13 cellular contexts compared by ENCODE assay signal in genomic region chr14:69044965-69045555, GRCh38.
DNase-seq lines count a peak whose midpoint lies in the region; ATAC-seq, FAIRE-seq and TF ChIP-seq lines count a peak whose summit lies in the region.
"Had no signal": no experiment of that assay in that cellular context is flagged by ENCODE, and none has a peak within 500 bp of the region (broad histone marks: within the 10 kb centered on the region; RNA-seq: fewer than 3 reads in every experiment).

No MANE protein-coding gene starts in this region.

- CTCF ChIA-PET in H1 (lab: Charles Lee; ENCODE audit: partially characterized antibody) = interaction anchor here (0.6 to 4.9 kb wide), 9 partner anchors 8 to 1921 kb away, joined by 3 to 17 read pairs (median 3); no protein-coding TSS in a partner anchor
- CTCF ChIA-PET in activated CD4-positive, alpha-beta memory T cell treated with anti-CD3 and anti-CD28 coated beads, Interleukin-2, amount 10 ng/mL, durations not matched to agents 7 days and 5 days (lab: Charles Lee) = no interaction called here

- WGBS in H1 (ENCODE audit: extremely low coverage in 1 of 2, insufficient coverage in 1 of 2, insufficient read length in 1 of 2, insufficient replicate concordance in 2 of 2, low coverage in 1 of 2, low lambda C conversion rate in 2 of 2, missing lambda C conversion rate in 1 of 2), 2 experiments = 91% methylated on average over 6 of the region's 6 CpGs; no CpG with 5 or more reads in 1 of the 2 experiments
- WGBS in suprapubic skin = 68% methylated on average over 5 of the region's 6 CpGs

- no peak overlapping the region for H4K5ac ChIP-seq in H1 (ENCODE audit: insufficient read length, low read depth, low read length)

- no peak overlapping the region for H3K56ac ChIP-seq in H1 (replicated peaks; ENCODE audit: insufficient read length, low read depth, low read length)

- peaks cover 33% of the 10 kb centered on the region for H3K27me3 Mint-ChIP-seq in activated CD4-positive, alpha-beta memory T cell treated with anti-CD3 and anti-CD28 coated beads, Interleukin-2, amount 10 ng/mL, durations not matched to agents 7 days and 5 days

- H3K14ac ChIP-seq in H1 (ENCODE audit: insufficient read length) = no peak overlapping the region

- H3K9ac ChIP-seq in H1 (replicated peaks in 1 of 4; ENCODE audit: extremely low read depth in 1 of 4, low read depth in 3 of 4, low read length in 3 of 4) = no peak overlapping the region; a peak in 2 of 7 replicates

- TF ChIP-seq POLR2A in H1 (IDR thresholded peaks at IDR 0.05; ENCODE audit: control extremely low read depth in 1 of 2, low read depth in 2 of 2, low read length in 2 of 2) (no peak), suprapubic skin (IDR thresholded peaks at IDR 0.05) (no peak)

- 0 out of 2 replicates have a peak overlapping the region, but pooled peaks have one; percentile 57 for H2BK20ac ChIP-seq in H1 (ENCODE audit: low read length)

- peaks cover 13 to 33% (median 18%) of the 10 kb centered on the region in 4 experiments for H3K4me1 ChIP-seq in H1 (replicated peaks in 1 of 4; ENCODE audit: control insufficient read depth in 3 of 4, insufficient read depth in 4 of 4, low read length in 3 of 4)
- H3K4me1 ChIP-seq in lower lobe of right lung = peaks cover 74% of the 10 kb centered on the region
- peaks cover 72% of the 10 kb centered on the region for H3K4me1 ChIP-seq in suprapubic skin

- H2BK120ac ChIP-seq in H1 (replicated peaks; ENCODE audit: low read depth, low read length) = peak overlapping the region; percentile 2

- no peak for FAIRE-seq in H1 (lab: Jason Lieb, UNC)
- FAIRE-seq: pancreas had no signal

- H2AK5ac ChIP-seq in H1 (ENCODE audit: low read depth, low read length) = peak overlapping the region; percentile 43; the same call in 1 of the 2 replicates

- H3K36me3 ChIP-seq in H1 (ENCODE audit: control insufficient read depth in 2 of 4, insufficient read depth in 4 of 4, low read length in 3 of 4) (no peaks in the 10 kb centered on the region), lower lobe of right lung (no peaks in the 10 kb centered on the region), suprapubic skin (no peaks in the 10 kb centered on the region)
- H3K36me3 ChIP-seq: pancreas had no signal

- H3K4me3 ChIP-seq in H1 (ENCODE audit: extremely low read depth in 1 of 4, insufficient read depth in 2 of 4, low read depth in 3 of 4, low read length in 4 of 4) (no peak overlapping the region), lower lobe of right lung (no peak overlapping the region), suprapubic skin (no peak overlapping the region)
- H3K4me3 ChIP-seq: pancreas had no signal

- H3K79me2 ChIP-seq in H1 (ENCODE audit: control insufficient read depth in 1 of 2, insufficient read depth in 2 of 2, low read length in 2 of 2) = no peaks in the 10 kb centered on the region

- no peaks in the 10 kb centered on the region for H3K79me1 ChIP-seq in H1 (ENCODE audit: low read depth, low read length)

- no peak for TF ChIP-seq EP300 in H1 (IDR thresholded peaks at IDR 0.05; ENCODE audit: borderline replicate concordance in 1 of 2, low read depth in 2 of 2, low read length in 2 of 2)
- no peak for TF ChIP-seq EP300 in suprapubic skin (IDR thresholded peaks at IDR 0.05)

- H3K9me3 ChIP-seq in H1 (ENCODE audit: insufficient read depth in 2 of 2, low read depth in 1 of 2, low read length in 1 of 2) = no peaks in the 10 kb centered on the region
- H3K9me3 ChIP-seq in lower lobe of right lung = no peaks in the 10 kb centered on the region
- H3K9me3 ChIP-seq in suprapubic skin = no peaks in the 10 kb centered on the region
- H3K9me3 ChIP-seq: pancreas had no signal

- H4K8ac ChIP-seq in H1 (ENCODE audit: extremely low read depth, insufficient read depth, low read length) = no peak overlapping the region

- no peaks in the 10 kb centered on the region for H3K4me1 Mint-ChIP-seq in activated CD4-positive, alpha-beta memory T cell treated with anti-CD3 and anti-CD28 coated beads, Interleukin-2, amount 10 ng/mL, durations not matched to agents 7 days and 5 days
- H3K4me1 Mint-ChIP-seq: activated B cell treated with CpG ODN at 0.5 μM for 24 hours had no signal

- peak overlapping the region; percentile 49 for H4K91ac ChIP-seq in H1 (replicated peaks; ENCODE audit: insufficient read length, low read length)

- no peak overlapping the region for H3K23ac ChIP-seq in H1 (ENCODE audit: insufficient read length)

- no peak overlapping the region; the same call in 1 of the 2 replicates for H2BK15ac ChIP-seq in H1 (ENCODE audit: low read length)

- no peaks in the 10 kb centered on the region for H3K23me2 ChIP-seq in H1 (ENCODE audit: low read depth, low read length)

- TF ChIP-seq CTCF in H1 (IDR thresholded peaks at IDR 0.05; ENCODE audit: control extremely low read depth in 1 of 3, insufficient read depth in 1 of 3, low read depth in 1 of 3, low read length in 3 of 3) (no peak), lower lobe of right lung (IDR thresholded peaks at IDR 0.05) (no peak), suprapubic skin (IDR thresholded peaks at IDR 0.05) (no peak)

- no peak overlapping the region for H3K4me3 Mint-ChIP-seq in activated CD4-positive, alpha-beta memory T cell treated with anti-CD3 and anti-CD28 coated beads, Interleukin-2, amount 10 ng/mL, durations not matched to agents 7 days and 5 days
- H3K4me3 Mint-ChIP-seq: activated B cell treated with CpG ODN at 0.5 μM for 24 hours had no signal

- no peaks in the 10 kb centered on the region for H3K36me3 Mint-ChIP-seq in activated CD4-positive, alpha-beta memory T cell treated with anti-CD3 and anti-CD28 coated beads, Interleukin-2, amount 10 ng/mL, durations not matched to agents 7 days and 5 days (ENCODE audit: low read depth)

- no peaks in the 10 kb centered on the region for H4K20me1 ChIP-seq in H1 (replicated peaks in 1 of 2; ENCODE audit: control insufficient read depth in 1 of 2, insufficient read depth in 2 of 2, low read length in 2 of 2)

- H2BK5ac ChIP-seq in H1 (ENCODE audit: low read depth, low read length) = 0 out of 2 replicates have a peak overlapping the region, but pooled peaks have one; percentile 6

- ATAC-seq in lower lobe of right lung = no peak

- POLR2A ChIA-PET in H1 (lab: Charles Lee; ENCODE audit: partially characterized antibody) = interaction anchor here (1.4 to 1.7 kb wide), 4 partner anchors 8 to 69 kb away, joined by 3 to 5 read pairs (median 4); no protein-coding TSS in a partner anchor
- POLR2A ChIA-PET in activated CD4-positive, alpha-beta memory T cell treated with anti-CD3 and anti-CD28 coated beads, Interleukin-2, amount 10 ng/mL, durations not matched to agents 7 days and 5 days (lab: Charles Lee) = no interaction called here

- no peaks in the 10 kb centered on the region for H3K9me3 Mint-ChIP-seq in activated CD4-positive, alpha-beta memory T cell treated with anti-CD3 and anti-CD28 coated beads, Interleukin-2, amount 10 ng/mL, durations not matched to agents 7 days and 5 days
- H3K9me3 Mint-ChIP-seq: activated B cell treated with CpG ODN at 0.5 μM for 24 hours had no signal

- no peak overlapping the region for H3K27ac Mint-ChIP-seq in activated CD4-positive, alpha-beta memory T cell treated with anti-CD3 and anti-CD28 coated beads, Interleukin-2, amount 10 ng/mL, durations not matched to agents 7 days and 5 days
- H3K27ac Mint-ChIP-seq: activated B cell treated with CpG ODN at 0.5 μM for 24 hours had no signal

- H3K27me3 ChIP-seq in H1 (replicated peaks in 1 of 4; ENCODE audit: control insufficient read depth in 3 of 4, extremely low read depth in 1 of 4, insufficient read depth in 3 of 4, low read length in 3 of 4) (no peaks in the 10 kb centered on the region; a peak in 1 of 7 replicates), lower lobe of right lung (ENCODE audit: low read depth) (no peaks in the 10 kb centered on the region), suprapubic skin (no peaks in the 10 kb centered on the region)
- H3K27me3 ChIP-seq: pancreas had no signal

- DNase-seq in NCI-H446 treated with DMSO at 0.1 percent for 48 hours (lab: John Stamatoyannopoulos, UW) (peak; percentile 73), H1 (ENCODE audit: low read depth in 1 of 2, low spot score in 2 of 2) (no peak), lower lobe of right lung (no peak), suprapubic skin (ENCODE audit: low spot score in 2 of 2) (no peak), activated T-cell treated with anti-CD3 and anti-CD28 coated beads for 4 hours (no peak), NCI-H1417 (lab: John Stamatoyannopoulos, UW) (no peak)
- no peak for DNase-seq in activated CD4-positive, alpha-beta memory T cell treated with anti-CD3 and anti-CD28 coated beads, Interleukin-2, amount 10 ng/mL, durations not matched to agents 7 days and 5 days
- no peak for DNase-seq in activated CD4-positive, CD25-positive, alpha-beta regulatory T cell (lab: John Stamatoyannopoulos, UW)
- DNase-seq: activated B cell treated with CpG ODN at 0.5 μM for 24 hours; activated naive CD4-positive, alpha-beta T cell treated with anti-CD3 and anti-CD28 coated beads, Interleukin-2, amount 50 U/mL, for 16 hours; DMS79 treated with DMSO at 0.1 percent for 48 hours; KBM-7; pancreas had no signal

- H3K4ac ChIP-seq in H1 (replicated peaks; ENCODE audit: insufficient read length, low read depth, low read length) = peak overlapping the region; percentile 1

- H2AFZ ChIP-seq in H1 (ENCODE audit: low read length) = no peak overlapping the region

- no peak for TF ChIP-seq RAD21 in H1 (IDR thresholded peaks at IDR 0.05 in 1 of 2, conservative IDR thresholded peaks at IDR 0.05 in 1 of 2; ENCODE audit: low read depth in 2 of 2, low read length in 2 of 2)

- peak overlapping the region; percentile 45 for H2BK12ac ChIP-seq in H1 (ENCODE audit: low read depth, low read length)

- no peak overlapping the region for H3K27ac ChIP-seq in H1 (ENCODE audit: low read depth, low read length)
- peak overlapping the region; percentile 51 for H3K27ac ChIP-seq in lower lobe of right lung
- peak overlapping the region; percentile 86 for H3K27ac ChIP-seq in suprapubic skin

- intact Hi-C loops in lower lobe of right lung (cut with DNase I) = no loop called here

- peak overlapping the region; percentile 15 to 30; a peak in 2 of 4 replicates for H3K4me2 ChIP-seq in H1 (ENCODE audit: insufficient read depth in 1 of 2, low read depth in 2 of 2, low read length in 2 of 2)

- no peak overlapping the region; the same call in 1 of the 2 replicates for H3K18ac ChIP-seq in H1 (ENCODE audit: extremely low read depth, low read length)

TF ChIP-seq in H1, 55 proteins besides CTCF, POLR2A, EP300 and RAD21 (continues in another document):
- no peak for TF ChIP-seq HDAC2 (IDR thresholded peaks at IDR 0.05; ENCODE audit: borderline replicate concordance in 1 of 2, low read depth in 2 of 2, low read length in 2 of 2)
